Comparison of ENCODE assay signal across 9 cellular contexts in the genomic region with DNA sequence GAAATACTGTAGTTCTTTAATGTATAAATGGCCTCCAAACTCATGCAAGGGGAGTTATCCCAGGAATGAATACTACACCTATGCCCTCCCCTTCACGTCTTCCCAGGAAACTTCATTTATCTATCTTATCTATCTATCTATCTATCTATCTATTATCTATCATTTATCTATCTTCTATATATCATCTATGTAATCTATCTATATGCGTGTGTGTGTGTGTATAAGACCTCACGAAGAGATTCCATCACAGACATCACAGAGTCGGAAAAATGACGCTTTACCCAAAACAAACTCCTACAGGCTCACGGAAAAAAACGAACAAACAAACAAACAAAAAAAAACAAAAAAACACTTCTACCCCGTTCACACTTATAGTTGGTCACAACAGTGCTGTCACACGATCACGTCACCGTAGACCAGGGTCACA. TPM values are rescaled to one million over a fixed set of nuclear protein-coding genes. Genes with fewer than 3 reads are reported as not detected.
DNase-seq lines count a peak whose midpoint lies in the region; ATAC-seq and TF ChIP-seq lines count a peak whose summit lies in the region.
"Had no signal": no experiment of that assay in that cellular context is flagged by ENCODE, and none has a peak within 500 bp of the region (broad histone marks: within the 10 kb centered on the region; RNA-seq: fewer than 3 reads in every experiment).

No MANE protein-coding gene starts in this region.

- H3K27ac Mint-ChIP-seq in activated CD4-positive, alpha-beta T cell treated with anti-CD3 and anti-CD28 coated beads for 36 hours, result peak overlapping the region; percentile 93

- peaks cover 27% of the 10 kb centered on the region for H3K4me1 Mint-ChIP-seq in activated CD4-positive, alpha-beta T cell treated with anti-CD3 and anti-CD28 coated beads for 36 hours

- no peaks in the 10 kb centered on the region for H3K27me3 Mint-ChIP-seq in activated CD4-positive, alpha-beta T cell treated with anti-CD3 and anti-CD28 coated beads for 36 hours

- DNase-seq in activated CD4-positive, alpha-beta T cell treated with anti-CD3 and anti-CD28 coated beads for 36 hours, result no peak
- DNase-seq in activated CD4-positive, alpha-beta T cell treated with anti-CD3 and anti-CD28 coated beads, Interleukin-2, amount 50 U/mL, for 1 hour, result no peak
- DNase-seq in thoracic aorta (ENCODE audit: low spot score) (no peak), occipital lobe (lab: John Stamatoyannopoulos, UW) (no peak), SIG-M5 treated with dmso at 0.1 percent for 504 hours (lab: John Stamatoyannopoulos, UW; ENCODE audit: unreplicated experiment) (no peak)

- H3K27me3 ChIP-seq in liver (ENCODE audit: control insufficient read depth in 4 of 4, insufficient read depth in 4 of 4, low read length in 3 of 4) (no peaks in the 10 kb centered on the region), thoracic aorta (replicated peaks; ENCODE audit: insufficient read depth) (no peaks in the 10 kb centered on the region)

- H3K9me3 Mint-ChIP-seq in activated CD4-positive, alpha-beta T cell treated with anti-CD3 and anti-CD28 coated beads for 36 hours (ENCODE audit: low read depth), result peaks cover 19% of the 10 kb centered on the region

- H3K9me3 ChIP-seq in liver (ENCODE audit: control insufficient read depth in 4 of 4, low read length in 3 of 4), result peaks cover 20 to 29% (median 24%) of the 10 kb centered on the region in 4 donors
- peaks cover 11% of the 10 kb centered on the region for H3K9me3 ChIP-seq in thoracic aorta

- H3K36me3 Mint-ChIP-seq in activated CD4-positive, alpha-beta T cell treated with anti-CD3 and anti-CD28 coated beads for 36 hours (ENCODE audit: low read depth), result peaks cover 71% of the 10 kb centered on the region

- H3K27ac ChIP-seq in angular gyrus (ENCODE audit: low read depth, low read length) (peak overlapping the region; percentile 59), liver (ENCODE audit: low read depth in 1 of 2, low read length in 2 of 2) (peak overlapping the region; percentile 72 to 81), thoracic aorta (peak overlapping the region; percentile 87 to 88)

- ATAC-seq in activated CD4-positive, alpha-beta T cell treated with anti-CD3 and anti-CD28 coated beads for 36 hours, result no peak
- ATAC-seq in thoracic aorta (ENCODE audit: insufficient number of reproducible peaks, low FRiP score, low read depth) (peak; percentile 67), HG03520 (IDR thresholded peaks at IDR 0.05; ENCODE audit: unreplicated experiment) (no peak)

- H3K4me1 ChIP-seq in liver (ENCODE audit: control insufficient read depth in 4 of 4, insufficient read depth in 4 of 4, low read length in 3 of 4) (peaks cover 3 to 13% (median 12%) of the 10 kb centered on the region in 4 donors), thoracic aorta (ENCODE audit: control insufficient read depth in 1 of 2, low read depth in 2 of 2) (peaks cover 12 to 20% of the 10 kb centered on the region in 2 donors)

- H3K9ac ChIP-seq in liver (ENCODE audit: low read depth in 1 of 2, low read length in 2 of 2), result peak overlapping the region; percentile 30 to 59

- TF ChIP-seq RAD21 in liver (IDR thresholded peaks at IDR 0.05), result no peak

- WGBS in liver, result 3% methylated on average over 11 of the region's 11 CpGs

- POLR2A ChIA-PET in activated CD4-positive, alpha-beta T cell treated with anti-CD3 and anti-CD28 coated beads for 36 hours (lab: Charles Lee), result interaction anchor here (1.0 to 1.8 kb wide), 2 partner anchors 33 to 83 kb away, joined by 3 to 8 read pairs; a partner anchor contains a TSS

- H3K36me3 ChIP-seq in liver (ENCODE audit: control insufficient read depth in 4 of 4, insufficient read depth in 3 of 4, low read depth in 1 of 4, low read length in 3 of 4), result peaks cover 7 to 37% (median 34%) of the 10 kb centered on the region in 4 donors
- peaks cover 19% of the 10 kb centered on the region for H3K36me3 ChIP-seq in thoracic aorta

- H3K4me3 ChIP-seq in liver (ENCODE audit: low read depth in 1 of 3, low read length in 3 of 3) (peak overlapping the region; percentile 79 to 93 (median 82)), thoracic aorta (peak overlapping the region; percentile 99)

- peak overlapping the region; percentile 83 for H3K4me3 Mint-ChIP-seq in activated CD4-positive, alpha-beta T cell treated with anti-CD3 and anti-CD28 coated beads for 36 hours

- no peak for TF ChIP-seq CTCF in liver (IDR thresholded peaks at IDR 0.05; ENCODE audit: low read depth, low read length, missing input control)
- TF ChIP-seq CTCF in thoracic aorta (IDR thresholded peaks at IDR 0.05), result no peak

- intact Hi-C loops in activated CD4-positive, alpha-beta T cell treated with anti-CD3 and anti-CD28 coated beads for 36 hours (cut with DNase I, micrococcal nuclease), result loop anchor here (1.0 to 5.0 kb wide), 20 partner anchors 33 to 1022 kb away; a partner anchor contains a TSS

- CTCF ChIA-PET in activated CD4-positive, alpha-beta T cell treated with anti-CD3 and anti-CD28 coated beads for 36 hours (lab: Charles Lee), result interaction anchor here (0.8 to 1.4 kb wide), 2 partner anchors 32 to 154 kb away, joined by 3 read pairs; a partner anchor contains a TSS

TF ChIP-seq in liver, 16 proteins besides CTCF, POLR2A, EP300 and RAD21:
- no peak for TF ChIP-seq GABPA (IDR thresholded peaks at IDR 0.05 in 1 of 2, conservative IDR thresholded peaks at IDR 0.05 in 1 of 2)
- TF ChIP-seq NR2F2 (IDR thresholded peaks at IDR 0.05), result no peak
- TF ChIP-seq, protein P1, sequence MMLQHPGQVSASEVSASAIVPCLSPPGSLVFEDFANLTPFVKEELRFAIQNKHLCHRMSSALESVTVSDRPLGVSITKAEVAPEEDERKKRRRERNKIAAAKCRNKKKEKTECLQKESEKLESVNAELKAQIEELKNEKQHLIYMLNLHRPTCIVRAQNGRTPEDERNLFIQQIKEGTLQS (IDR thresholded peaks at IDR 0.05), result no peak
- TF ChIP-seq JUND (IDR thresholded peaks at IDR 0.05), result no peak
- no peak for TF ChIP-seq TAF1 (conservative IDR thresholded peaks at IDR 0.05)
- TF ChIP-seq FOXA1 (IDR thresholded peaks at IDR 0.05), result no peak
- TF ChIP-seq, protein P2, sequence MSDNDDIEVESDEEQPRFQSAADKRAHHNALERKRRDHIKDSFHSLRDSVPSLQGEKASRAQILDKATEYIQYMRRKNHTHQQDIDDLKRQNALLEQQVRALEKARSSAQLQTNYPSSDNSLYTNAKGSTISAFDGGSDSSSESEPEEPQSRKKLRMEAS (IDR thresholded peaks at IDR 0.05), result no peak
- TF ChIP-seq, protein P3, sequence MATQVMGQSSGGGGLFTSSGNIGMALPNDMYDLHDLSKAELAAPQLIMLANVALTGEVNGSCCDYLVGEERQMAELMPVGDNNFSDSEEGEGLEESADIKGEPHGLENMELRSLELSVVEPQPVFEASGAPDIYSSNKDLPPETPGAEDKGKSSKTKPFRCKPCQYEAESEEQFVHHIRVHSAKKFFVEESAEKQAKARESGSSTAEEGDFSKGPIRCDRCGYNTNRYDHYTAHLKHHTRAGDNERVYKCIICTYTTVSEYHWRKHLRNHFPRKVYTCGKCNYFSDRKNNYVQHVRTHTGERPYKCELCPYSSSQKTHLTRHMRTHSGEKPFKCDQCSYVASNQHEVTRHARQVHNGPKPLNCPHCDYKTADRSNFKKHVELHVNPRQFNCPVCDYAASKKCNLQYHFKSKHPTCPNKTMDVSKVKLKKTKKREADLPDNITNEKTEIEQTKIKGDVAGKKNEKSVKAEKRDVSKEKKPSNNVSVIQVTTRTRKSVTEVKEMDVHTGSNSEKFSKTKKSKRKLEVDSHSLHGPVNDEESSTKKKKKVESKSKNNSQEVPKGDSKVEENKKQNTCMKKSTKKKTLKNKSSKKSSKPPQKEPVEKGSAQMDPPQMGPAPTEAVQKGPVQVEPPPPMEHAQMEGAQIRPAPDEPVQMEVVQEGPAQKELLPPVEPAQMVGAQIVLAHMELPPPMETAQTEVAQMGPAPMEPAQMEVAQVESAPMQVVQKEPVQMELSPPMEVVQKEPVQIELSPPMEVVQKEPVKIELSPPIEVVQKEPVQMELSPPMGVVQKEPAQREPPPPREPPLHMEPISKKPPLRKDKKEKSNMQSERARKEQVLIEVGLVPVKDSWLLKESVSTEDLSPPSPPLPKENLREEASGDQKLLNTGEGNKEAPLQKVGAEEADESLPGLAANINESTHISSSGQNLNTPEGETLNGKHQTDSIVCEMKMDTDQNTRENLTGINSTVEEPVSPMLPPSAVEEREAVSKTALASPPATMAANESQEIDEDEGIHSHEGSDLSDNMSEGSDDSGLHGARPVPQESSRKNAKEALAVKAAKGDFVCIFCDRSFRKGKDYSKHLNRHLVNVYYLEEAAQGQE (IDR thresholded peaks at IDR 0.05), result no peak
- TF ChIP-seq EGR1 (IDR thresholded peaks at IDR 0.05; ENCODE audit: low read depth in 2 of 2), result no peak
- no peak for TF ChIP-seq FOXA2 (IDR thresholded peaks at IDR 0.05)
- TF ChIP-seq SP1 (IDR thresholded peaks at IDR 0.05), result no peak
- no peak for TF ChIP-seq HNF4A (conservative IDR thresholded peaks at IDR 0.05)

RNA-seq across cellular contexts. Expression of a gene that starts 0.5 kb away (rescaled TPM):
- 10 to 100 TPM; 12.5 to 19.2 TPM for total RNA-seq in activated CD4-positive, alpha-beta T cell treated with anti-CD3 and anti-CD28 coated beads for 36 hours
- total RNA-seq in liver (1 to 10 TPM; 4.0 to 9.5 TPM), thoracic aorta (10 to 100 TPM; 10.3 to 18.1 TPM), occipital lobe (57.9 TPM)
- 1 to 10 TPM; 1.4 to 2.0 TPM for polyA plus RNA-seq in liver

RNA-seq across cellular contexts. Expression of a gene that starts 32.5 kb away (rescaled TPM):
- total RNA-seq in activated CD4-positive, alpha-beta T cell treated with anti-CD3 and anti-CD28 coated beads for 36 hours, result 10 to 100 TPM; 14.9 to 20.0 TPM
- total RNA-seq in liver (1 to 10 TPM; 2.5 to 3.8 TPM), thoracic aorta (1 to 10 TPM; 2.7 to 8.7 TPM), occipital lobe (110 TPM)
- polyA plus RNA-seq in liver, result under 1 TPM; 0.20 to 0.26 TPM
- total RNA-seq: HT1080 had no signal

RNA-seq across cellular contexts. Expression of a gene that starts 44.5 kb away (rescaled TPM):
- 1 to 10 TPM; 5.7 to 8.2 TPM for total RNA-seq in activated CD4-positive, alpha-beta T cell treated with anti-CD3 and anti-CD28 coated beads for 36 hours
- total RNA-seq in liver (10 to 100 TPM in 1 of 2 donors, 1 to 10 TPM in 1; 8.0 to 10.4 TPM), thoracic aorta (1 to 10 TPM; 6.9 to 9.7 TPM), occipital lobe (48.4 TPM)
- polyA plus RNA-seq in liver, result 1 to 10 TPM; 1.7 to 3.2 TPM
